In the genomic region with DNA sequence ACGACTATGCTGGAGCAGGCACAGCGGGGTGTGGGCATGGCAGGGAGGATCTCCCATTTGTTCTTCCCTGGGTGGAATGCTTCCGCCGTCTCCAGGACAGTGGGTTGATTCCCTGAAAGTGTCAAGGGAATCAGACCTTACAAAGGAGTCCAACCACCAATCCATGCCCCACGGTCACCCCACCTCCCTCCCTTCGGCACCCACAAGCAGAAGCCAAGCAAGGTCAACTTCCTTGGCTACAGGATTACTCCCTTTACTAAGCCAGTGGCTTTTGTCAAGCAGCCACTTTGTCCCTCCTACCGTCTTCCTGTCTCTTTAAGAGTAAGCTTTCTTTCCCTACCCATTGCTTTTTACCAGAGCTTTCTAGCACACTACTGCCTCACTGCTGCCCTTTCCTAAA, we compare ENCODE assay signal across 35 cellular contexts. TPM values are rescaled to one million over a fixed set of nuclear protein-coding genes. Genes with fewer than 3 reads are reported as not detected.
"Had no signal": no experiment of that assay in that cellular context is flagged by ENCODE, and none has a peak within 500 bp of the region (broad histone marks: within the 10 kb centered on the region; RNA-seq: fewer than 3 reads in every experiment).

No MANE protein-coding gene starts in this region.

- H3K4me1 Mint-ChIP-seq: activated CD4-positive, alpha-beta T cell treated with anti-CD3 and anti-CD28 coated beads, Interleukin-2, amount 10 ng/mL, durations not matched to agents 24 days and 14 days had no signal

- H3K27ac Mint-ChIP-seq: activated CD4-positive, alpha-beta memory T cell treated with anti-CD3 and anti-CD28 coated beads for 36 hours; activated CD4-positive, alpha-beta T cell treated with anti-CD3 and anti-CD28 coated beads, Interleukin-2, amount 10 ng/mL, durations not matched to agents 24 days and 14 days; activated naive CD4-positive, alpha-beta T cell treated with anti-CD3 and anti-CD28 coated beads, Interleukin-2, amount 50 U/mL, for 72 hours; T-cell had no signal

- H3K36me3 Mint-ChIP-seq: activated CD4-positive, alpha-beta memory T cell treated with anti-CD3 and anti-CD28 coated beads for 36 hours; activated naive CD4-positive, alpha-beta T cell treated with anti-CD3 and anti-CD28 coated beads, Interleukin-2, amount 50 U/mL, for 72 hours; T-cell had no signal

- H3K27me3 ChIP-seq: adrenal gland, body of pancreas had no signal

- H3K4me3 ChIP-seq: adrenal gland, body of pancreas, PC-9 had no signal

- H3K4me3 Mint-ChIP-seq: activated CD4-positive, alpha-beta memory T cell treated with anti-CD3 and anti-CD28 coated beads for 36 hours; activated CD4-positive, alpha-beta T cell treated with anti-CD3 and anti-CD28 coated beads, Interleukin-2, amount 10 ng/mL, durations not matched to agents 24 days and 14 days; activated T-cell treated with anti-CD3 and anti-CD28 coated beads, Interleukin-2, amount 50 U/mL, for 4 hours; T-cell had no signal

- H3K9me3 Mint-ChIP-seq: activated CD4-positive, alpha-beta memory T cell treated with anti-CD3 and anti-CD28 coated beads for 36 hours; activated CD4-positive, alpha-beta T cell treated with anti-CD3 and anti-CD28 coated beads, Interleukin-2, amount 10 ng/mL, durations not matched to agents 24 days and 14 days; activated naive CD4-positive, alpha-beta T cell treated with anti-CD3 and anti-CD28 coated beads, Interleukin-2, amount 50 U/mL, for 72 hours; activated T-cell treated with anti-CD3 and anti-CD28 coated beads, Interleukin-2, amount 50 U/mL, for 4 hours; T-cell had no signal

- H3K27ac ChIP-seq: adrenal gland, body of pancreas, KMS-11, PC-9, RWPE1 had no signal

- H3K36me3 ChIP-seq: adrenal gland had no signal

- DNase-seq: activated CD4-positive, alpha-beta memory T cell treated with anti-CD3 and anti-CD28 coated beads for 36 hours; activated CD4-positive, alpha-beta T cell treated with anti-CD3 and anti-CD28 coated beads, Interleukin-2, amount 10 ng/mL, durations not matched to agents 24 days and 14 days; activated CD8-positive, alpha-beta memory T cell treated with anti-CD3 and anti-CD28 coated beads, Interleukin-2, amount 50 U/mL, for 4 hours; activated effector memory CD4-positive, alpha-beta T cell treated with anti-CD3 and anti-CD28 coated beads, Interleukin-2, amount 50 U/mL, for 16 hours; activated naive CD4-positive, alpha-beta T cell; activated T-cell treated with anti-CD3 and anti-CD28 coated beads for 4 hours; activated T-cell treated with anti-CD3 and anti-CD28 coated beads, Interleukin-2, amount 50 U/mL, for 4 hours; body of pancreas; caudate nucleus; cerebellar nuclear complex; NCI-H1092 treated with DMSO at 0.1 percent for 48 hours; NCI-H1417; NCI-H146; NCI-H187; NCI-H2029 treated with DMSO at 0.1 percent for 48 hours; NCI-H2107; NCI-H2171; NCI-H2227 treated with DMSO at 0.1 percent for 48 hours; NCI-H446; NCI-H510A treated with DMSO at 0.1 percent for 48 hours; NCI-H526 treated with DMSO at 0.1 percent for 48 hours; PC-9; SIG-M5; T-cell; T-helper 2 cell; T1000 had no signal

- H3K9me3 ChIP-seq: adrenal gland, body of pancreas had no signal

RNA-seq across cellular contexts. Expression of gene KLHDC8A, which starts 19.2 kb away (rescaled TPM):
- total RNA-seq: activated CD4-positive, alpha-beta memory T cell treated with anti-CD3 and anti-CD28 coated beads for 36 hours; activated naive CD4-positive, alpha-beta T cell treated with anti-CD3 and anti-CD28 coated beads, Interleukin-2, amount 50 U/mL, for 72 hours; bronchial epithelial cell; LHCN-M2; M059J; OCI-LY7; PC-9; Right ventricle myocardium inferior had no signal
